21 cellular contexts compared by ENCODE assay signal in genomic region chr16:12054868-12055267, GRCh38.
DNase-seq lines count a peak whose midpoint lies in the region; ATAC-seq and TF ChIP-seq lines count a peak whose summit lies in the region.
"Had no signal": no experiment of that assay in that cellular context is flagged by ENCODE, and none has a peak within 500 bp of the region (broad histone marks: within the 10 kb centered on the region; RNA-seq: fewer than 3 reads in every experiment).

No MANE protein-coding gene starts in this region.

- ATAC-seq in activated CD8-positive, alpha-beta T cell treated with anti-CD3 and anti-CD28 coated beads, Interleukin-2, amount 10 ng/mL, durations not matched to agents 7 days and 5 days = no peak
- no peak for ATAC-seq in activated CD8-positive, alpha-beta T cell treated with anti-CD3 and anti-CD28 coated beads for 36 hours
- no peak for ATAC-seq in memory B cell (ENCODE audit: low read depth)
- ATAC-seq in HG02840 (IDR thresholded peaks at IDR 0.05; ENCODE audit: low FRiP score, unreplicated experiment) = no peak
- ATAC-seq in GM18861 (IDR thresholded peaks at IDR 0.05; ENCODE audit: unreplicated experiment) = no peak

- H3K9me3 Mint-ChIP-seq in activated CD8-positive, alpha-beta T cell treated with anti-CD3 and anti-CD28 coated beads, Interleukin-2, amount 10 ng/mL, durations not matched to agents 7 days and 5 days (ENCODE audit: insufficient read depth) = no peaks in the 10 kb centered on the region
- no peaks in the 10 kb centered on the region for H3K9me3 Mint-ChIP-seq in activated CD8-positive, alpha-beta T cell treated with anti-CD3 and anti-CD28 coated beads for 36 hours
- no peaks in the 10 kb centered on the region for H3K9me3 Mint-ChIP-seq in memory B cell
- H3K9me3 Mint-ChIP-seq: CD4-positive, alpha-beta memory T cell; HFFc6 had no signal

- H3K36me3 Mint-ChIP-seq in activated CD8-positive, alpha-beta T cell treated with anti-CD3 and anti-CD28 coated beads, Interleukin-2, amount 10 ng/mL, durations not matched to agents 7 days and 5 days (ENCODE audit: low read depth) = peaks cover 2% of the 10 kb centered on the region
- H3K36me3 Mint-ChIP-seq in activated CD8-positive, alpha-beta T cell treated with anti-CD3 and anti-CD28 coated beads for 36 hours (ENCODE audit: low read depth) = peaks cover 2% of the 10 kb centered on the region
- peaks cover 29% of the 10 kb centered on the region for H3K36me3 Mint-ChIP-seq in memory B cell

- H3K27ac ChIP-seq in cingulate gyrus (ENCODE audit: low read depth, low read length) = peak overlapping the region; percentile 24
- peak overlapping the region; percentile 45 for H3K27ac ChIP-seq in substantia nigra (ENCODE audit: low read depth, low read length, poor library complexity, severe bottlenecking)
- H3K27ac ChIP-seq: 22Rv1 had no signal

- no peaks in the 10 kb centered on the region for H3K27me3 Mint-ChIP-seq in activated CD8-positive, alpha-beta T cell treated with anti-CD3 and anti-CD28 coated beads, Interleukin-2, amount 10 ng/mL, durations not matched to agents 7 days and 5 days (ENCODE audit: low read depth)
- H3K27me3 Mint-ChIP-seq in activated CD8-positive, alpha-beta T cell treated with anti-CD3 and anti-CD28 coated beads for 36 hours = no peaks in the 10 kb centered on the region
- H3K27me3 Mint-ChIP-seq in memory B cell = no peaks in the 10 kb centered on the region
- H3K27me3 Mint-ChIP-seq: CD4-positive, alpha-beta memory T cell had no signal

- no peak overlapping the region for H3K4me3 Mint-ChIP-seq in activated CD8-positive, alpha-beta T cell treated with anti-CD3 and anti-CD28 coated beads, Interleukin-2, amount 10 ng/mL, durations not matched to agents 7 days and 5 days
- no peak overlapping the region for H3K4me3 Mint-ChIP-seq in activated CD8-positive, alpha-beta T cell treated with anti-CD3 and anti-CD28 coated beads for 36 hours
- no peak overlapping the region for H3K4me3 Mint-ChIP-seq in memory B cell
- H3K4me3 Mint-ChIP-seq: CD4-positive, alpha-beta memory T cell; HFFc6 had no signal

- no peak for TF ChIP-seq CTCF in activated CD8-positive, alpha-beta T cell treated with anti-CD3 and anti-CD28 coated beads for 36 hours (IDR thresholded peaks at IDR 0.05)

- CTCF ChIA-PET in activated CD8-positive, alpha-beta T cell treated with anti-CD3 and anti-CD28 coated beads, Interleukin-2, amount 10 ng/mL, durations not matched to agents 7 days and 5 days (lab: Charles Lee) = interaction anchor here (0.6 kb wide), 1 partner anchor 446 kb away, joined by 3 read pairs; no protein-coding TSS in a partner anchor
- CTCF ChIA-PET in activated CD8-positive, alpha-beta T cell treated with anti-CD3 and anti-CD28 coated beads for 36 hours (lab: Charles Lee) = interaction anchor here (0.7 kb wide), 1 partner anchor 13 kb away, joined by 3 read pairs; no protein-coding TSS in a partner anchor

- intact Hi-C loops in activated CD8-positive, alpha-beta T cell treated with anti-CD3 and anti-CD28 coated beads for 36 hours (cut with micrococcal nuclease) = no loop called here

- no peak for DNase-seq in activated CD8-positive, alpha-beta T cell treated with anti-CD3 and anti-CD28 coated beads, Interleukin-2, amount 10 ng/mL, durations not matched to agents 7 days and 5 days
- no peak for DNase-seq in activated CD8-positive, alpha-beta T cell treated with anti-CD3 and anti-CD28 coated beads for 36 hours
- DNase-seq in memory B cell (ENCODE audit: low spot score in 2 of 2) (no peak), substantia nigra (lab: John Stamatoyannopoulos, UW) (no peak), A172 (ENCODE audit: low spot score) (no peak)
- DNase-seq: Calu3; CD4-positive, alpha-beta memory T cell; DMS53; HFFc6; IMR-90; Karpas-422; MM.1S; NCI-H1092 treated with DMSO at 0.1 percent for 48 hours; NCI-H1694; NCI-H2107; NCI-H2227 treated with DMSO at 0.1 percent for 48 hours; NCI-H524 had no signal

- peak overlapping the region; percentile 48 for H3K27ac Mint-ChIP-seq in activated CD8-positive, alpha-beta T cell treated with anti-CD3 and anti-CD28 coated beads, Interleukin-2, amount 10 ng/mL, durations not matched to agents 7 days and 5 days
- H3K27ac Mint-ChIP-seq in activated CD8-positive, alpha-beta T cell treated with anti-CD3 and anti-CD28 coated beads for 36 hours = no peak overlapping the region
- peak overlapping the region; percentile 76 for H3K27ac Mint-ChIP-seq in memory B cell
- H3K27ac Mint-ChIP-seq: HFFc6 had no signal

- POLR2A ChIA-PET in activated CD8-positive, alpha-beta T cell treated with anti-CD3 and anti-CD28 coated beads, Interleukin-2, amount 10 ng/mL, durations not matched to agents 7 days and 5 days (lab: Charles Lee) = no interaction called here
- POLR2A ChIA-PET in activated CD8-positive, alpha-beta T cell treated with anti-CD3 and anti-CD28 coated beads for 36 hours (lab: Charles Lee) = no interaction called here

- peaks cover 18% of the 10 kb centered on the region for H3K4me1 Mint-ChIP-seq in activated CD8-positive, alpha-beta T cell treated with anti-CD3 and anti-CD28 coated beads, Interleukin-2, amount 10 ng/mL, durations not matched to agents 7 days and 5 days (ENCODE audit: low read depth)
- peaks cover 15% of the 10 kb centered on the region for H3K4me1 Mint-ChIP-seq in activated CD8-positive, alpha-beta T cell treated with anti-CD3 and anti-CD28 coated beads for 36 hours (ENCODE audit: low read depth)
- H3K4me1 Mint-ChIP-seq in memory B cell = peaks cover 15% of the 10 kb centered on the region
